ENCODE assay signal across 18 cellular contexts in the genomic region with DNA sequence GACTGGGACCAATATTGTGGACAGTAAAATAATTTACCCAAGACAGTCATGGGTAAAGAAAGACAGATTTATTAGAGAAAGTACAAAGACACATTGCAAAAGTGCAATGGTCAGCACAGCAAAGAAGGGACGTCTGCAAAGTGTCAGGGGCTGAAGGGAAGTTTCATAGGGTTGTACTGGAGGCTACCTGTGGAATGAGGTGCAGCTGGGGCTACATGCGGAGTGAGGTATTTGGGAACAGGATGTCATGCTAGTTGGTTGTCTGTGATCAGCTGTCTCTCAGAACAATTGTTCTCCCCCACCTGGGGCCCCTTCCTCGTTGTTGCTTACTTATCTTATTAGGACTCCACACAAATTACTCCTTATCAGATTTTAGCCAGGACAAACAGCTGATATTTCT. TPM values are rescaled to one million over a fixed set of nuclear protein-coding genes. Genes with fewer than 3 reads are reported as not detected.
"Had no signal": no experiment of that assay in that cellular context is flagged by ENCODE, and none has a peak within 500 bp of the region (broad histone marks: within the 10 kb centered on the region; RNA-seq: fewer than 3 reads in every experiment).

No MANE protein-coding gene starts in this region.

- H3K36me3 ChIP-seq: neutrophil, sigmoid colon, stomach, thoracic aorta, transverse colon had no signal

- H3K9me3 Mint-ChIP-seq: dendritic cell treated with granulocyte-macrophage colony-stimulating factor and Interleukin-4, amounts not matched to agents 40 ng/mL and 50 ng/mL, for 4 days had no signal

- H3K27ac ChIP-seq: foreskin keratinocyte, neutrophil, psoas muscle, sigmoid colon, skin epidermis, stomach, thoracic aorta, transverse colon had no signal

- FAIRE-seq: colon, endothelial cell of umbilical vein had no signal

- ATAC-seq: foreskin keratinocyte; mucosa of descending colon; naive thymus-derived CD8-positive, alpha-beta T cell; psoas muscle had no signal

- H3K4me1 ChIP-seq: foreskin keratinocyte, psoas muscle, sigmoid colon, stomach, transverse colon had no signal

- H3K27me3 ChIP-seq: neutrophil, sigmoid colon, stomach, transverse colon had no signal

- H3K4me3 ChIP-seq: mucosa of descending colon, psoas muscle, sigmoid colon, skin epidermis, stomach, thoracic aorta, transverse colon had no signal

- H3K4me3 Mint-ChIP-seq: dendritic cell treated with granulocyte-macrophage colony-stimulating factor and Interleukin-4, amounts not matched to agents 40 ng/mL and 50 ng/mL, for 4 days; naive thymus-derived CD8-positive, alpha-beta T cell had no signal

- H3K27ac Mint-ChIP-seq: dendritic cell treated with granulocyte-macrophage colony-stimulating factor and Interleukin-4, amounts not matched to agents 40 ng/mL and 50 ng/mL, for 4 days; naive thymus-derived CD8-positive, alpha-beta T cell had no signal

- H3K9me3 ChIP-seq: mucosa of descending colon, neutrophil, psoas muscle, sigmoid colon, stomach, thoracic aorta, transverse colon had no signal

- DNase-seq: foreskin keratinocyte; mucosa of descending colon; naive thymus-derived CD8-positive, alpha-beta T cell; psoas muscle; retina; sigmoid colon; stimulated activated naive CD4-positive, alpha-beta T cell; stomach; substantia nigra; transverse colon had no signal

RNA-seq across cellular contexts. Expression of gene APOL3, which starts 11.4 kb away (rescaled TPM):
- polyA plus RNA-seq: neural cell had no signal

RNA-seq across cellular contexts. Expression of gene APOL4, which starts 29.7 kb away (rescaled TPM):
- total RNA-seq: foreskin keratinocyte; kidney epithelial cell; naive thymus-derived CD8-positive, alpha-beta T cell had no signal
- polyA plus RNA-seq: foreskin keratinocyte; naive thymus-derived CD8-positive, alpha-beta T cell; neural cell had no signal
